In genomic region chr17:5823219-5823618, GRCh38 we compare ENCODE assay signal across 17 cellular contexts.
DNase-seq lines count a peak whose midpoint lies in the region; ATAC-seq, FAIRE-seq and TF ChIP-seq lines count a peak whose summit lies in the region.
"Had no signal": no experiment of that assay in that cellular context is flagged by ENCODE, and none has a peak within 500 bp of the region (broad histone marks: within the 10 kb centered on the region; RNA-seq: fewer than 3 reads in every experiment).

No MANE protein-coding gene starts in this region.

- no peak for TF ChIP-seq POLR2A in HepG2 (IDR thresholded peaks at IDR 0.05; ENCODE audit: insufficient read depth in 1 of 2, low read depth in 2 of 2, low read length in 2 of 2)
- no peak for TF ChIP-seq POLR2A in right lobe of liver (IDR thresholded peaks at IDR 0.05)

- TF ChIP-seq CTCF in HepG2 (CRISPR knock-in tag; IDR thresholded peaks at IDR 0.05): no peak
- no peak for TF ChIP-seq CTCF in right lobe of liver (IDR thresholded peaks at IDR 0.05)
- TF ChIP-seq CTCF in RWPE2 (IDR thresholded peaks at IDR 0.05; ENCODE audit: poor library complexity, severe bottlenecking): no peak
- TF ChIP-seq CTCF in epithelial cell of esophagus (IDR thresholded peaks at IDR 0.05; ENCODE audit: insufficient read depth, low read depth, low read length, missing control alignments): no peak
- TF ChIP-seq CTCF in osteocyte (IDR thresholded peaks at IDR 0.05): no peak
- no peak for TF ChIP-seq CTCF in GM20000 (IDR thresholded peaks at IDR 0.05; ENCODE audit: extremely low read depth, missing control alignments)

- POLR2A ChIA-PET in HepG2 (lab: Yijun Ruan, JAX): no interaction called here

- BruUV-seq in HepG2 (replicated peaks; lab: Mats Ljungman, UMichigan): no TSS peak

- WGBS in HepG2 (ENCODE audit: low lambda C conversion rate): 24% methylated on average over 6 of the region's 6 CpGs
- WGBS in right lobe of liver (ENCODE audit: insufficient coverage, low coverage, low lambda C conversion rate, missing lambda C conversion rate): 22% methylated on average over 4 of the region's 6 CpGs

- H3K36me3 Mint-ChIP-seq in osteocyte (ENCODE audit: unreplicated experiment): no peaks in the 10 kb centered on the region
- H3K36me3 Mint-ChIP-seq in stimulated activated memory B cell treated with anti-CD40 and anti-IgM and Interleukin-4, amounts not matched to agents 10 μg/mL and 1 μg/mL and 100 μg/mL, for 72 hours: no peaks in the 10 kb centered on the region
- H3K36me3 Mint-ChIP-seq: CD14-positive monocyte; CD8-positive, alpha-beta T cell had no signal

- H3K27me3 ChIP-seq in HepG2 (ENCODE audit: control insufficient read depth in 1 of 2, insufficient read depth in 2 of 2, low read length in 2 of 2): peaks cover 0 to 9% of the 10 kb centered on the region in 2 experiments; a peak in 2 of 5 replicates
- no peaks in the 10 kb centered on the region for H3K27me3 ChIP-seq in right lobe of liver
- H3K27me3 ChIP-seq in RWPE2 (ENCODE audit: insufficient read depth, poor library complexity, severe bottlenecking): no peaks in the 10 kb centered on the region

- H3K27me3 Mint-ChIP-seq in osteocyte (ENCODE audit: unreplicated experiment): peaks cover 3% of the 10 kb centered on the region
- peaks cover 63% of the 10 kb centered on the region for H3K27me3 Mint-ChIP-seq in stimulated activated memory B cell treated with anti-CD40 and anti-IgM and Interleukin-4, amounts not matched to agents 10 μg/mL and 1 μg/mL and 100 μg/mL, for 72 hours

- no peak overlapping the region for H3K27ac Mint-ChIP-seq in osteocyte (ENCODE audit: unreplicated experiment)
- no peak overlapping the region for H3K27ac Mint-ChIP-seq in stimulated activated memory B cell treated with anti-CD40 and anti-IgM and Interleukin-4, amounts not matched to agents 10 μg/mL and 1 μg/mL and 100 μg/mL, for 72 hours
- H3K27ac Mint-ChIP-seq: CD8-positive, alpha-beta T cell had no signal

- H3K4me3 ChIP-seq in HepG2 (replicated peaks in 1 of 3; ENCODE audit: insufficient read depth in 1 of 3, low read depth in 2 of 3, low read length in 3 of 3) (no peak overlapping the region), right lobe of liver (no peak overlapping the region), RWPE2 (ENCODE audit: severe bottlenecking) (no peak overlapping the region), epithelial cell of esophagus (ENCODE audit: low read length) (no peak overlapping the region)

- CTCF ChIA-PET in HepG2 (lab: Yijun Ruan, JAX; ENCODE audit: low intra/inter-chr PET ratio, low total read pairs): no interaction called here

- H4K20me1 ChIP-seq in HepG2 (ENCODE audit: insufficient read depth, low read length): no peaks in the 10 kb centered on the region

- H3K4me3 Mint-ChIP-seq in osteocyte (ENCODE audit: unreplicated experiment): no peak overlapping the region
- no peak overlapping the region for H3K4me3 Mint-ChIP-seq in stimulated activated memory B cell treated with anti-CD40 and anti-IgM and Interleukin-4, amounts not matched to agents 10 μg/mL and 1 μg/mL and 100 μg/mL, for 72 hours
- H3K4me3 Mint-ChIP-seq: CD14-positive monocyte; CD8-positive, alpha-beta T cell had no signal

- H3K9me3 Mint-ChIP-seq in osteocyte (ENCODE audit: unreplicated experiment): peaks cover 4% of the 10 kb centered on the region
- peaks cover 8% of the 10 kb centered on the region for H3K9me3 Mint-ChIP-seq in stimulated activated memory B cell treated with anti-CD40 and anti-IgM and Interleukin-4, amounts not matched to agents 10 μg/mL and 1 μg/mL and 100 μg/mL, for 72 hours
- H3K9me3 Mint-ChIP-seq: CD8-positive, alpha-beta T cell had no signal

- no peak for FAIRE-seq in HepG2 (lab: Jason Lieb, UNC)
- FAIRE-seq: D721Med, GM19239 had no signal

- no peaks in the 10 kb centered on the region for H3K9me3 ChIP-seq in HepG2 (ENCODE audit: low read length)
- H3K9me3 ChIP-seq in right lobe of liver: no peaks in the 10 kb centered on the region
- H3K9me3 ChIP-seq in RWPE2 (ENCODE audit: severe bottlenecking): no peaks in the 10 kb centered on the region

- H3K4me1 ChIP-seq in HepG2 (ENCODE audit: insufficient read depth, low read length) (no peaks in the 10 kb centered on the region), right lobe of liver (no peaks in the 10 kb centered on the region), RWPE2 (ENCODE audit: insufficient read depth, poor library complexity, severe bottlenecking) (peaks cover 41% of the 10 kb centered on the region)

- ATAC-seq in HepG2 (no peak), right lobe of liver (no peak), RWPE2 (ENCODE audit: low read depth) (no peak)
- no peak for ATAC-seq in stimulated activated memory B cell treated with anti-CD40 and anti-IgM and Interleukin-4, amounts not matched to agents 10 μg/mL and 1 μg/mL and 100 μg/mL, for 72 hours
- ATAC-seq: CD8-positive, alpha-beta T cell had no signal

- TF ChIP-seq EP300 in HepG2 (IDR thresholded peaks at IDR 0.05; ENCODE audit: low read depth in 2 of 2, low read length in 2 of 2) (no peak), HepG2 (CRISPR knock-in tag; IDR thresholded peaks at IDR 0.05; ENCODE audit: borderline replicate concordance) (no peak)

- H3K79me2 ChIP-seq in HepG2 (ENCODE audit: insufficient read depth, low read length): no peaks in the 10 kb centered on the region

- in situ Hi-C loops in HepG2 (cut with HindIII; ENCODE audit: extremely low pct_ligation_motif_present, low pct_unique_long_range_greater_than_20kb): no loop called here

- intact Hi-C loops in HepG2 (cut with micrococcal nuclease; ENCODE audit: unreplicated experiment) (no loop called here), right lobe of liver (cut with DNase I) (no loop called here)

- H3K4me1 Mint-ChIP-seq in osteocyte (ENCODE audit: unreplicated experiment): peaks cover 26% of the 10 kb centered on the region
- H3K4me1 Mint-ChIP-seq in stimulated activated memory B cell treated with anti-CD40 and anti-IgM and Interleukin-4, amounts not matched to agents 10 μg/mL and 1 μg/mL and 100 μg/mL, for 72 hours: no peaks in the 10 kb centered on the region
- H3K4me1 Mint-ChIP-seq: CD14-positive monocyte had no signal

- no peak overlapping the region for H3K9ac ChIP-seq in HepG2 (ENCODE audit: insufficient read depth, low read depth, low read length)

- H3K36me3 ChIP-seq in HepG2 (replicated peaks in 1 of 2; ENCODE audit: control insufficient read depth in 1 of 2, insufficient read depth in 2 of 2, low read length in 2 of 2) (no peaks in the 10 kb centered on the region), right lobe of liver (no peaks in the 10 kb centered on the region), RWPE2 (ENCODE audit: low read depth) (no peaks in the 10 kb centered on the region)

- H2AFZ ChIP-seq in HepG2 (ENCODE audit: low read length): no peak overlapping the region

- DNase-seq in HepG2 (ENCODE audit: low spot score) (no peak), right lobe of liver (no peak), RWPE2 (ENCODE audit: low spot score) (no peak), epithelial cell of esophagus (ENCODE audit: low read depth) (peak; percentile 30), osteocyte (ENCODE audit: extremely low spot score, unreplicated experiment) (peak; percentile 48), T1000 (lab: John Stamatoyannopoulos, UW) (no peak), GM20000 (ENCODE audit: low spot score) (no peak)
- DNase-seq: CD8-positive, alpha-beta T cell; COR-L47; DMS153; DND-41; GDM1; IMR-90 had no signal

- H3K27ac ChIP-seq in HepG2 (ENCODE audit: extremely low read length, insufficient read depth, low read length) (no peak overlapping the region), right lobe of liver (no peak overlapping the region), RWPE2 (ENCODE audit: poor library complexity, severe bottlenecking) (peak overlapping the region; percentile 62)

- no peak overlapping the region for H3K4me2 ChIP-seq in HepG2 (ENCODE audit: low read depth, low read length)

- TF ChIP-seq RAD21 in HepG2 (CRISPR knock-in tag; IDR thresholded peaks at IDR 0.05): no peak

TF ChIP-seq in HepG2, 621 proteins besides CTCF, POLR2A, EP300 and RAD21:
- no peak for TF ChIP-seq ZNF414 (CRISPR knock-in tag; IDR thresholded peaks at IDR 0.05)
- no peak for TF ChIP-seq SMAD3 (CRISPR knock-in tag; IDR thresholded peaks at IDR 0.05)
- peak; percentile 46; the same call in 1 of the 2 replicates for TF ChIP-seq ZFP91 (CRISPR knock-in tag; IDR thresholded peaks at IDR 0.05; ENCODE audit: borderline replicate concordance)
- TF ChIP-seq MZF1 (CRISPR knock-in tag; IDR thresholded peaks at IDR 0.05; ENCODE audit: borderline replicate concordance): no peak

Comparison
In these comparisons a context has a peak if more than half of its experiments do, and no peak if none do; other contexts are left out.
1. DNase-seq: peak in epithelial cell of esophagus (single experiment) and osteocyte (single experiment); none in HepG2 (single experiment), right lobe of liver (0 of 3), RWPE2 (single experiment), T1000 (single experiment) and GM20000 (single experiment).